Comparison of ENCODE assay signal across 20 cellular contexts in the genomic region with DNA sequence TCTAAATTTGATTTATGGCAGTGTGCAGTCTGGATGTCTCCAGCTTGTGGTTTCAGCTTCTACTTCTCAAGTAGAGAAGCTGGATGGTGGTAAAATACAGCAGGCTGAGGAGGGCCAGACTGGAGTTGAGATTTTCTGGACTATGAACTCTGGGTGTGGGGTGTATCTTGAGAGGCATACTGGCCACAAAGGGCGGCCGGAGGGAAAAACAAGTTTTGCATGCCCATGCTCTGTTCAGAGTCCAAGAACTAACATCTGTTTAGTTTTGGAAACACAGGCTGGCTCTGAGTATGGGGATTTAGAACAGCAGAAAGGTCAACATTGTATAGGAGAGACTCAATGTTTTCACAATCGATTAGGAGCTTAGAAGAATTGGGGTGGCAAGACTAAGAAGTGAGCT.
A peak's percentile ranks its signal among the peaks of the same experiment; 100 is the strongest.
DNase-seq lines count a peak whose midpoint lies in the region; ATAC-seq, FAIRE-seq and TF ChIP-seq lines count a peak whose summit lies in the region.
"Had no signal": no experiment of that assay in that cellular context is flagged by ENCODE, and none has a peak within 500 bp of the region (broad histone marks: within the 10 kb centered on the region; RNA-seq: fewer than 3 reads in every experiment).

No MANE protein-coding gene starts in this region.

- TF ChIP-seq EP300 in HepG2 (IDR thresholded peaks at IDR 0.05; ENCODE audit: low read depth in 2 of 2, low read length in 2 of 2) (no peak), HepG2 (CRISPR knock-in tag; IDR thresholded peaks at IDR 0.05; ENCODE audit: borderline replicate concordance) (no peak)

- no peaks in the 10 kb centered on the region for H4K20me1 ChIP-seq in HepG2 (ENCODE audit: insufficient read depth, low read length)

- no peak overlapping the region for H2AFZ ChIP-seq in HepG2 (ENCODE audit: low read length)
- H2AFZ ChIP-seq: GM23248 had no signal

- TF ChIP-seq POLR2A in HepG2 (IDR thresholded peaks at IDR 0.05; ENCODE audit: insufficient read depth in 1 of 2, low read depth in 2 of 2, low read length in 2 of 2) = no peak

- peak overlapping the region; percentile 43 for H3K27ac Mint-ChIP-seq in progenitor cell of endocrine pancreas
- H3K27ac Mint-ChIP-seq: CD4-positive, CD25-positive, alpha-beta regulatory T cell; CD8-positive, alpha-beta memory T cell had no signal

- in situ Hi-C loops in HepG2 (cut with HindIII; ENCODE audit: extremely low pct_ligation_motif_present, low pct_unique_long_range_greater_than_20kb) = no loop called here

- peaks cover 23% of the 10 kb centered on the region for H3K4me1 Mint-ChIP-seq in progenitor cell of endocrine pancreas (ENCODE audit: low read depth)
- H3K4me1 Mint-ChIP-seq: CD4-positive, CD25-positive, alpha-beta regulatory T cell; CD8-positive, alpha-beta memory T cell had no signal

- H3K36me3 ChIP-seq in SK-N-MC (ENCODE audit: insufficient read depth, low read length) (no peaks in the 10 kb centered on the region), HepG2 (replicated peaks in 1 of 2; ENCODE audit: control insufficient read depth in 1 of 2, insufficient read depth in 2 of 2, low read length in 2 of 2) (no peaks in the 10 kb centered on the region)
- H3K36me3 ChIP-seq: BE2C, HAP-1 had no signal

- peak overlapping the region; percentile 57 for H3K4me3 ChIP-seq in SK-N-MC
- H3K4me3 ChIP-seq in HepG2 (replicated peaks in 1 of 3; ENCODE audit: insufficient read depth in 1 of 3, low read depth in 2 of 3, low read length in 3 of 3) = no peak overlapping the region
- H3K4me3 ChIP-seq: GM23248, HAP-1 had no signal

- H3K9me3 ChIP-seq in SK-N-MC (ENCODE audit: low read depth, low read length) (no peaks in the 10 kb centered on the region), HepG2 (ENCODE audit: low read length) (peaks cover 83% of the 10 kb centered on the region)
- H3K9me3 ChIP-seq: BE2C, HAP-1 had no signal

- no peaks in the 10 kb centered on the region for H3K4me1 ChIP-seq in HepG2 (ENCODE audit: insufficient read depth, low read length)
- H3K4me1 ChIP-seq: BE2C, HAP-1 had no signal

- no peaks in the 10 kb centered on the region for H3K27me3 Mint-ChIP-seq in progenitor cell of endocrine pancreas
- H3K27me3 Mint-ChIP-seq: CD4-positive, CD25-positive, alpha-beta regulatory T cell; CD8-positive, alpha-beta memory T cell had no signal

- CTCF ChIA-PET in HepG2 (lab: Yijun Ruan, JAX; ENCODE audit: low intra/inter-chr PET ratio, low total read pairs) = no interaction called here

- ATAC-seq in HepG2 = no peak
- ATAC-seq in HG03196 (IDR thresholded peaks at IDR 0.05; ENCODE audit: unreplicated experiment) = no peak
- ATAC-seq in HG03280 (IDR thresholded peaks at IDR 0.05; ENCODE audit: unreplicated experiment) = no peak

- H3K27ac ChIP-seq in SK-N-MC (peak overlapping the region; percentile 76), HepG2 (ENCODE audit: extremely low read length, insufficient read depth, low read length) (no peak overlapping the region)
- H3K27ac ChIP-seq: GM23248 had no signal

- BruUV-seq in HepG2 (replicated peaks; lab: Mats Ljungman, UMichigan) = no TSS peak

- POLR2A ChIA-PET in HepG2 (lab: Yijun Ruan, JAX) = no interaction called here

- TF ChIP-seq CTCF in progenitor cell of endocrine pancreas (IDR thresholded peaks at IDR 0.05; ENCODE audit: unreplicated experiment) (no peak), HepG2 (CRISPR knock-in tag; IDR thresholded peaks at IDR 0.05) (no peak)

- no peak overlapping the region for H3K4me2 ChIP-seq in HepG2 (ENCODE audit: low read depth, low read length)

- H3K9me3 Mint-ChIP-seq in progenitor cell of endocrine pancreas (ENCODE audit: low read depth) = peaks cover 6% of the 10 kb centered on the region

- no peaks in the 10 kb centered on the region for H3K27me3 ChIP-seq in HepG2 (ENCODE audit: control insufficient read depth in 1 of 2, insufficient read depth in 2 of 2, low read length in 2 of 2)
- H3K27me3 ChIP-seq: BE2C had no signal

- H3K36me3 Mint-ChIP-seq in progenitor cell of endocrine pancreas (ENCODE audit: insufficient read depth) = no peaks in the 10 kb centered on the region
- H3K36me3 Mint-ChIP-seq: CD4-positive, CD25-positive, alpha-beta regulatory T cell; CD8-positive, alpha-beta memory T cell had no signal

- no peak for TF ChIP-seq RAD21 in HepG2 (CRISPR knock-in tag; IDR thresholded peaks at IDR 0.05)

- H3K9ac ChIP-seq in SK-N-MC (ENCODE audit: insufficient read length) (peak overlapping the region; percentile 39), HepG2 (ENCODE audit: insufficient read depth, low read depth, low read length) (no peak overlapping the region)
- H3K9ac ChIP-seq: GM23248 had no signal

- 2% methylated on average over 3 of the region's 3 CpGs for WGBS in HepG2 (ENCODE audit: low lambda C conversion rate)

- DNase-seq in NOMO-1 treated with dmso at 0.1 percent for 144 hours (lab: John Stamatoyannopoulos, UW; ENCODE audit: unreplicated experiment) (peak; percentile 7), SK-N-MC (ENCODE audit: low read depth, low spot score) (peak; percentile 30), left kidney (ENCODE audit: low read depth, low spot score) (peak; percentile 7), progenitor cell of endocrine pancreas (ENCODE audit: low spot score, unreplicated experiment) (peak; percentile 9), HepG2 (ENCODE audit: low spot score) (no peak), NCI-H128 (lab: John Stamatoyannopoulos, UW; ENCODE audit: unreplicated experiment) (no peak)
- DNase-seq: ACHN; BE2C; C1 segment of cervical spinal cord; CD4-positive, CD25-positive, alpha-beta regulatory T cell; CD8-positive, alpha-beta memory T cell; COR-L47; GM23248 had no signal

- intact Hi-C loops in HepG2 (cut with micrococcal nuclease; ENCODE audit: unreplicated experiment) = no loop called here

- FAIRE-seq in HepG2 (lab: Jason Lieb, UNC) = no peak
- FAIRE-seq: A204.1, G401.6, GM12891, GM19239 had no signal

- H3K4me3 Mint-ChIP-seq in progenitor cell of endocrine pancreas (ENCODE audit: low read depth) = no peak overlapping the region
- H3K4me3 Mint-ChIP-seq: CD4-positive, CD25-positive, alpha-beta regulatory T cell; CD8-positive, alpha-beta memory T cell had no signal

- H3K79me2 ChIP-seq in HepG2 (ENCODE audit: insufficient read depth, low read length) = no peaks in the 10 kb centered on the region

TF ChIP-seq in HepG2, 621 proteins besides CTCF, POLR2A, EP300 and RAD21:
- TF ChIP-seq ZNF83 (CRISPR knock-in tag; IDR thresholded peaks at IDR 0.05; ENCODE audit: borderline replicate concordance) (no peak), GRHL1 (CRISPR knock-in tag; conservative IDR thresholded peaks at IDR 0.05) (no peak)
TF ChIP-seq in HepG2: peak in this region for 0.

Comparison
In these comparisons a context has a peak if more than half of its experiments do, and no peak if none do; other contexts are left out.
1. DNase-seq: peak in NOMO-1 treated with dmso at 0.1 percent for 144 hours (single experiment), SK-N-MC (single experiment), left kidney (single experiment) and progenitor cell of endocrine pancreas (single experiment); none in HepG2 (single experiment) and NCI-H128 (single experiment).